2 cellular contexts compared by ENCODE assay signal in the genomic region with DNA sequence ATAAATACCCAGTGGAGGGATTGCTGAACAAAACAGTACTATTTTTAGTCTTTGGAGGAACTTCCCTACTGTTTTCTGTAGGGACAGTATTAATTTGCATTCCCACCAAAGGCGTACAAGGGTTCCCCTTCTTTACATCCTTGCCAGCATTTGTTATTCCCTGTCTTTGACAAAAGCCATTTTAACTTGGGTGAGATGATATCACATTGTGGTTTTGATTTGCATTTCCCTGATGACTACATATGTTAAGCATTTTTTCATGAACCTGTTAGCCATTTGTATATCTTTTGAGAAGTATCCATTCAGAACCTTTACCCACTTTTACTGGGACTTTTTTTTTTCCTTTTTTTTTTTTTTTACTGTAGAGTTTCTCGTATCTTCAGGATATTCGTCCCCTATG.
TF ChIP-seq lines count a peak whose summit lies in the region.

No MANE protein-coding gene starts in this region.

TF ChIP-seq in GM23338, 12 proteins besides CTCF, POLR2A, EP300 and RAD21 (continues in another document):
- no peak for TF ChIP-seq EZH2phosphoT487 (IDR thresholded peaks at IDR 0.05; ENCODE audit: unreplicated experiment)
- no peak for TF ChIP-seq NANOG (IDR thresholded peaks at IDR 0.05; ENCODE audit: borderline replicate concordance)
- TF ChIP-seq ETS1 (IDR thresholded peaks at IDR 0.05): no peak
- TF ChIP-seq STAT1 (IDR thresholded peaks at IDR 0.05; ENCODE audit: unreplicated experiment): no peak
- TF ChIP-seq, protein P1, sequence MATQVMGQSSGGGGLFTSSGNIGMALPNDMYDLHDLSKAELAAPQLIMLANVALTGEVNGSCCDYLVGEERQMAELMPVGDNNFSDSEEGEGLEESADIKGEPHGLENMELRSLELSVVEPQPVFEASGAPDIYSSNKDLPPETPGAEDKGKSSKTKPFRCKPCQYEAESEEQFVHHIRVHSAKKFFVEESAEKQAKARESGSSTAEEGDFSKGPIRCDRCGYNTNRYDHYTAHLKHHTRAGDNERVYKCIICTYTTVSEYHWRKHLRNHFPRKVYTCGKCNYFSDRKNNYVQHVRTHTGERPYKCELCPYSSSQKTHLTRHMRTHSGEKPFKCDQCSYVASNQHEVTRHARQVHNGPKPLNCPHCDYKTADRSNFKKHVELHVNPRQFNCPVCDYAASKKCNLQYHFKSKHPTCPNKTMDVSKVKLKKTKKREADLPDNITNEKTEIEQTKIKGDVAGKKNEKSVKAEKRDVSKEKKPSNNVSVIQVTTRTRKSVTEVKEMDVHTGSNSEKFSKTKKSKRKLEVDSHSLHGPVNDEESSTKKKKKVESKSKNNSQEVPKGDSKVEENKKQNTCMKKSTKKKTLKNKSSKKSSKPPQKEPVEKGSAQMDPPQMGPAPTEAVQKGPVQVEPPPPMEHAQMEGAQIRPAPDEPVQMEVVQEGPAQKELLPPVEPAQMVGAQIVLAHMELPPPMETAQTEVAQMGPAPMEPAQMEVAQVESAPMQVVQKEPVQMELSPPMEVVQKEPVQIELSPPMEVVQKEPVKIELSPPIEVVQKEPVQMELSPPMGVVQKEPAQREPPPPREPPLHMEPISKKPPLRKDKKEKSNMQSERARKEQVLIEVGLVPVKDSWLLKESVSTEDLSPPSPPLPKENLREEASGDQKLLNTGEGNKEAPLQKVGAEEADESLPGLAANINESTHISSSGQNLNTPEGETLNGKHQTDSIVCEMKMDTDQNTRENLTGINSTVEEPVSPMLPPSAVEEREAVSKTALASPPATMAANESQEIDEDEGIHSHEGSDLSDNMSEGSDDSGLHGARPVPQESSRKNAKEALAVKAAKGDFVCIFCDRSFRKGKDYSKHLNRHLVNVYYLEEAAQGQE (IDR thresholded peaks at IDR 0.05; ENCODE audit: unreplicated experiment): no peak
- TF ChIP-seq ZNF462 (CRISPR knock-in tag; IDR thresholded peaks at IDR 0.05): no peak
- no peak for TF ChIP-seq CREB1 (CRISPR knock-in tag; IDR thresholded peaks at IDR 0.05; ENCODE audit: low read depth)
- TF ChIP-seq JUNB (IDR thresholded peaks at IDR 0.05; ENCODE audit: unreplicated experiment): no peak
- TF ChIP-seq ZNF331 (CRISPR knock-in tag; IDR thresholded peaks at IDR 0.05; ENCODE audit: low read depth): no peak
- no peak for TF ChIP-seq ZNF114 (CRISPR knock-in tag; IDR thresholded peaks at IDR 0.05)

TF ChIP-seq in endothelial cell of umbilical vein, 7 proteins besides CTCF, POLR2A, EP300 and RAD21:
- no peak for TF ChIP-seq EZH2 (IDR thresholded peaks at IDR 0.05; ENCODE audit: borderline replicate concordance, low read depth, low read length, severe bottlenecking)
- peak; percentile 39 for TF ChIP-seq GATA2 (IDR thresholded peaks at IDR 0.05; ENCODE audit: insufficient read depth, insufficient read length, low read depth, low read length)
- TF ChIP-seq FOS (IDR thresholded peaks at IDR 0.05; ENCODE audit: borderline replicate concordance, insufficient read depth, low read length): peak; percentile 44
